Comparison of ENCODE assay signal across 1 cellular context in the genomic region with DNA sequence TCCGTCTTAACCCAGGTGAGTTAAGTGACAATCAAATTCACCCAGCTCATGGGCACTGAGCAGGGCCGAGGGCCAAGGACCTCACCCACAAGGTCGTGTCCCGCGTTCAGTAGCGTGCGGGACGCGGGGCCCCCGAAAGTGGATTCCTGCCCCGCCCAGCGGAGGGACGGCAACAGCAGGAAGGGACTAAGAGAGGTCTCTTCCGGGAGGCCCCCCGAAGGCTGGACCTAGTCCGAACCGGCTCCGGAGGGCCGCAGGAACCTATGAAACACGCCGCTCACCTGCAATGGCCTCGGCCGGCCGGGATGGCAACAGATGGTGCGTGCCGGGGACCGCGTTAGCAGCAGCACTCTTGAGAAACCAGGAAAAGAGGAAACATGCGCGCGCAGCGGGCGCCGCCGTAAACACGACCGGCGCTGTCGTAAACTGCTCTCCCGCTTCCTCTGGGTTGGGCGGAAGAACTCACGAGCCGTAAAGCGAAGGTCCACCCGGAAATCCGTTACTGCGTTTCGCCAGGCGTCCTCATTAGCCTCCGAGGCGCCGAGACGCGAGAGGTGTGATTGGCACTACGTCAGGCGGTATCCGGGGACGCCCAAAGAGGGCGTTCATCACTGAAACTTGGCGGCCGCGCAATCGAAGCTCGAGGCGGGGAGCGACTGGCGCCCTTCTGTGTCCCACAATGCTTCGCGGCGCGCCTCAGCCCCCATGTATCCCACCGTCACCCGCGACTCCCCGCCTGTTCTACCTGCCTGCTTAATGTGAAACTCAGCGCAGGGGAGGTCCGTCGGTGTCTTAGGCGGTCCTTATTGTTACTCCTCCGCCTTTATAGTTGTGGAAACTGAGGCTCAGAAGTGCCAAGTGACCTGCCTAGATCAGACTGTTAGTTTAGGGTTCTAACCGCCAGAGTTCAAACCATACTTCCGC.
TF ChIP-seq lines count a peak whose summit lies in the region.

A gene with protein sequence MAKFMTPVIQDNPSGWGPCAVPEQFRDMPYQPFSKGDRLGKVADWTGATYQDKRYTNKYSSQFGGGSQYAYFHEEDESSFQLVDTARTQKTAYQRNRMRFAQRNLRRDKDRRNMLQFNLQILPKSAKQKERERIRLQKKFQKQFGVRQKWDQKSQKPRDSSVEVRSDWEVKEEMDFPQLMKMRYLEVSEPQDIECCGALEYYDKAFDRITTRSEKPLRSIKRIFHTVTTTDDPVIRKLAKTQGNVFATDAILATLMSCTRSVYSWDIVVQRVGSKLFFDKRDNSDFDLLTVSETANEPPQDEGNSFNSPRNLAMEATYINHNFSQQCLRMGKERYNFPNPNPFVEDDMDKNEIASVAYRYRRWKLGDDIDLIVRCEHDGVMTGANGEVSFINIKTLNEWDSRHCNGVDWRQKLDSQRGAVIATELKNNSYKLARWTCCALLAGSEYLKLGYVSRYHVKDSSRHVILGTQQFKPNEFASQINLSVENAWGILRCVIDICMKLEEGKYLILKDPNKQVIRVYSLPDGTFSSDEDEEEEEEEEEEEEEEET (minus strand): TSS at position 372 of the 924 bp plus-strand sequence. CDS start 3,045 bp downstream, outside the sequence.

TF ChIP-seq in HepG2, 621 proteins besides CTCF, POLR2A, EP300 and RAD21 (continued from another document and continues in another):
- TF ChIP-seq, protein P1, sequence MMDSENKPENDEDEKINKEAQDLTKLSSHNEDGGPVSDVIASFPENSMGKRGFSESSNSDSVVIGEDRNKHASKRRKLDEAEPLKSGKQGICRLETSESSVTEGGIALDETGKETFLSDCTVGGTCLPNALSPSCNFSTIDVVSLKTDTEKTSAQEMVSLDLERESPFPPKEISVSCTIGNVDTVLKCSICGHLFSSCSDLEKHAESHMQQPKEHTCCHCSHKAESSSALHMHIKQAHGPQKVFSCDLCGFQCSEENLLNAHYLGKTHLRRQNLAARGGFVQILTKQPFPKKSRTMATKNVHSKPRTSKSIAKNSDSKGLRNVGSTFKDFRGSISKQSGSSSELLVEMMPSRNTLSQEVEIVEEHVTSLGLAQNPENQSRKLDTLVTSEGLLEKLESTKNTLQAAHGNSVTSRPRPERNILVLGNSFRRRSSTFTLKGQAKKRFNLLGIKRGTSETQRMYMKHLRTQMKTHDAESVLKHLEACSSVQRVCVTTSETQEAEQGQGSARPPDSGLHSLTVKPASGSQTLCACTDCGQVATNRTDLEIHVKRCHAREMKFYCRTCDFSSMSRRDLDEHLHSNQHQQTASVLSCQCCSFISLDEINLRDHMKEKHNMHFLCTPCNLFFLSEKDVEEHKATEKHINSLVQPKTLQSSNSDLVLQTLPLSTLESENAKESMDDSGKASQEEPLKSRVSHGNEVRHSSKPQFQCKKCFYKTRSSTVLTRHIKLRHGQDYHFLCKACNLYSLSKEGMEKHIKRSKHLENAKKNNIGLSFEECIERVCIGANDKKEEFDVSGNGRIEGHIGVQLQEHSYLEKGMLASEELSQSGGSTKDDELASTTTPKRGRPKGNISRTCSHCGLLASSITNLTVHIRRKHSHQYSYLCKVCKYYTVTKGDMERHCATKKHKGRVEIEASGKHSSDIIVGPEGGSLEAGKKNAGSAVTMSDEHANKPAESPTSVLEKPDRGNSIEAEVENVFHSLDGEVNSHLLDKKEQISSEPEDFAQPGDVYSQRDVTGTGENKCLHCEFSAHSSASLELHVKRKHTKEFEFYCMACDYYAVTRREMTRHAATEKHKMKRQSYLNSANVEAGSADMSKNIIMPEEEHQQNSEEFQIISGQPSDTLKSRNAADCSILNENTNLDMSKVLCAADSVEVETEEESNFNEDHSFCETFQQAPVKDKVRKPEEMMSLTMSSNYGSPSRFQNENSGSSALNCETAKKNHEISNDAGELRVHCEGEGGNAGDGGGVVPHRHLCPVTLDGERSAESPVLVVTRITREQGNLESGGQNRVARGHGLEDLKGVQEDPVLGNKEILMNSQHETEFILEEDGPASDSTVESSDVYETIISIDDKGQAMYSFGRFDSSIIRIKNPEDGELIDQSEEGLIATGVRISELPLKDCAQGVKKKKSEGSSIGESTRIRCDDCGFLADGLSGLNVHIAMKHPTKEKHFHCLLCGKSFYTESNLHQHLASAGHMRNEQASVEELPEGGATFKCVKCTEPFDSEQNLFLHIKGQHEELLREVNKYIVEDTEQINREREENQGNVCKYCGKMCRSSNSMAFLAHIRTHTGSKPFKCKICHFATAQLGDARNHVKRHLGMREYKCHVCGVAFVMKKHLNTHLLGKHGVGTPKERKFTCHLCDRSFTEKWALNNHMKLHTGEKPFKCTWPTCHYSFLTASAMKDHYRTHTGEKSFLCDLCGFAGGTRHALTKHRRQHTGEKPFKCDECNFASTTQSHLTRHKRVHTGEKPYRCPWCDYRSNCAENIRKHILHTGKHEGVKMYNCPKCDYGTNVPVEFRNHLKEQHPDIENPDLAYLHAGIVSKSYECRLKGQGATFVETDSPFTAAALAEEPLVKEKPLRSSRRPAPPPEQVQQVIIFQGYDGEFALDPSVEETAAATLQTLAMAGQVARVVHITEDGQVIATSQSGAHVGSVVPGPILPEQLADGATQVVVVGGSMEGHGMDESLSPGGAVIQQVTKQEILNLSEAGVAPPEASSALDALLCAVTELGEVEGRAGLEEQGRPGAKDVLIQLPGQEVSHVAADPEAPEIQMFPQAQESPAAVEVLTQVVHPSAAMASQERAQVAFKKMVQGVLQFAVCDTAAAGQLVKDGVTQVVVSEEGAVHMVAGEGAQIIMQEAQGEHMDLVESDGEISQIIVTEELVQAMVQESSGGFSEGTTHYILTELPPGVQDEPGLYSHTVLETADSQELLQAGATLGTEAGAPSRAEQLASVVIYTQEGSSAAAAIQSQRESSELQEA (CRISPR knock-in tag; IDR thresholded peaks at IDR 0.05; ENCODE audit: not compliant biosample characterization): no peak
- TF ChIP-seq, protein P2, sequence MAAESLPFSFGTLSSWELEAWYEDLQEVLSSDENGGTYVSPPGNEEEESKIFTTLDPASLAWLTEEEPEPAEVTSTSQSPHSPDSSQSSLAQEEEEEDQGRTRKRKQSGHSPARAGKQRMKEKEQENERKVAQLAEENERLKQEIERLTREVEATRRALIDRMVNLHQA (CRISPR knock-in tag; IDR thresholded peaks at IDR 0.05): no peak
- no peak for TF ChIP-seq KAT2B (IDR thresholded peaks at IDR 0.05; ENCODE audit: borderline replicate concordance, low read depth, low read length)
- no peak for TF ChIP-seq RBAK (CRISPR knock-in tag; IDR thresholded peaks at IDR 0.05)
- peak; percentile 90 for TF ChIP-seq ZNF605 (CRISPR knock-in tag; IDR thresholded peaks at IDR 0.05)
- TF ChIP-seq ZNF720 (CRISPR knock-in tag; IDR thresholded peaks at IDR 0.05): 0 out of 2 replicates have a peak, but pooled peaks have one; percentile 50
- TF ChIP-seq CENPX (CRISPR knock-in tag; IDR thresholded peaks at IDR 0.05): no peak
- TF ChIP-seq KLF16 (CRISPR knock-in tag; IDR thresholded peaks at IDR 0.05): peak in 1 of 2 experiments; percentile 93; a peak in 2 of 4 replicates
- TF ChIP-seq SCMH1 (CRISPR knock-in tag; IDR thresholded peaks at IDR 0.05; ENCODE audit: borderline replicate concordance): no peak
- no peak; the same call in 1 of the 2 replicates for TF ChIP-seq REL (CRISPR knock-in tag; conservative IDR thresholded peaks at IDR 0.05)
- TF ChIP-seq STAG1 (CRISPR knock-in tag; IDR thresholded peaks at IDR 0.05): no peak
- TF ChIP-seq, protein P3, sequence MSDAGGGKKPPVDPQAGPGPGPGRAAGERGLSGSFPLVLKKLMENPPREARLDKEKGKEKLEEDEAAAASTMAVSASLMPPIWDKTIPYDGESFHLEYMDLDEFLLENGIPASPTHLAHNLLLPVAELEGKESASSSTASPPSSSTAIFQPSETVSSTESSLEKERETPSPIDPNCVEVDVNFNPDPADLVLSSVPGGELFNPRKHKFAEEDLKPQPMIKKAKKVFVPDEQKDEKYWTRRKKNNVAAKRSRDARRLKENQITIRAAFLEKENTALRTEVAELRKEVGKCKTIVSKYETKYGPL (CRISPR knock-in tag; IDR thresholded peaks at IDR 0.05): no peak
- TF ChIP-seq ZNF782 (CRISPR knock-in tag; IDR thresholded peaks at IDR 0.05; ENCODE audit: borderline replicate concordance): 0 out of 2 replicates have a peak, but pooled peaks have one; percentile 37
- peak; percentile 89 for TF ChIP-seq DR1 (CRISPR knock-in tag; IDR thresholded peaks at IDR 0.05)
- no peak; the same call in 1 of the 2 replicates for TF ChIP-seq MAZ (IDR thresholded peaks at IDR 0.05; ENCODE audit: borderline replicate concordance, low read depth, low read length)
- TF ChIP-seq MAZ (CRISPR knock-in tag; IDR thresholded peaks at IDR 0.05; ENCODE audit: low read depth): peak; percentile 73
- TF ChIP-seq IRX3 (CRISPR knock-in tag; IDR thresholded peaks at IDR 0.05; ENCODE audit: borderline replicate concordance, low read depth): no peak
- TF ChIP-seq TMF1 (CRISPR knock-in tag; IDR thresholded peaks at IDR 0.05; ENCODE audit: low read depth): no peak
- no peak for TF ChIP-seq RELA (CRISPR knock-in tag; IDR thresholded peaks at IDR 0.05)
- peak; percentile 38 for TF ChIP-seq ZNF724P (CRISPR knock-in tag; IDR thresholded peaks at IDR 0.05; ENCODE audit: borderline replicate concordance)
- no peak for TF ChIP-seq ZNF644 (CRISPR knock-in tag; IDR thresholded peaks at IDR 0.05; ENCODE audit: low read depth)
- 0 out of 2 replicates have a peak, but pooled peaks have one; percentile 50 for TF ChIP-seq ZNF558 (CRISPR knock-in tag; IDR thresholded peaks at IDR 0.05; ENCODE audit: borderline replicate concordance)
- TF ChIP-seq, protein P4, sequence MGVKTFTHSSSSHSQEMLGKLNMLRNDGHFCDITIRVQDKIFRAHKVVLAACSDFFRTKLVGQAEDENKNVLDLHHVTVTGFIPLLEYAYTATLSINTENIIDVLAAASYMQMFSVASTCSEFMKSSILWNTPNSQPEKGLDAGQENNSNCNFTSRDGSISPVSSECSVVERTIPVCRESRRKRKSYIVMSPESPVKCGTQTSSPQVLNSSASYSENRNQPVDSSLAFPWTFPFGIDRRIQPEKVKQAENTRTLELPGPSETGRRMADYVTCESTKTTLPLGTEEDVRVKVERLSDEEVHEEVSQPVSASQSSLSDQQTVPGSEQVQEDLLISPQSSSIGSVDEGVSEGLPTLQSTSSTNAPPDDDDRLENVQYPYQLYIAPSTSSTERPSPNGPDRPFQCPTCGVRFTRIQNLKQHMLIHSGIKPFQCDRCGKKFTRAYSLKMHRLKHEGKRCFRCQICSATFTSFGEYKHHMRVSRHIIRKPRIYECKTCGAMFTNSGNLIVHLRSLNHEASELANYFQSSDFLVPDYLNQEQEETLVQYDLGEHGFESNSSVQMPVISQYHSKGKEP (CRISPR knock-in tag; IDR thresholded peaks at IDR 0.05): no peak
- peak; percentile 87 for TF ChIP-seq ASH2L (IDR thresholded peaks at IDR 0.05; ENCODE audit: insufficient read length, low read depth, low read length)
- peak; percentile 66; the same call in 1 of the 2 replicates for TF ChIP-seq ZSCAN12 (CRISPR knock-in tag; IDR thresholded peaks at IDR 0.05)
- TF ChIP-seq HMGA1 (CRISPR knock-in tag; conservative IDR thresholded peaks at IDR 0.05): no peak
- peak; percentile 99 for TF ChIP-seq PHF20 (CRISPR knock-in tag; IDR thresholded peaks at IDR 0.05)
- TF ChIP-seq ZNF790 (CRISPR knock-in tag; IDR thresholded peaks at IDR 0.05; ENCODE audit: borderline replicate concordance): 0 out of 2 replicates have a peak, but pooled peaks have one; percentile 66
- TF ChIP-seq KLF15 (CRISPR knock-in tag; IDR thresholded peaks at IDR 0.05; ENCODE audit: borderline replicate concordance): 0 out of 2 replicates have a peak, but pooled peaks have one; percentile 46
- TF ChIP-seq, protein P5, sequence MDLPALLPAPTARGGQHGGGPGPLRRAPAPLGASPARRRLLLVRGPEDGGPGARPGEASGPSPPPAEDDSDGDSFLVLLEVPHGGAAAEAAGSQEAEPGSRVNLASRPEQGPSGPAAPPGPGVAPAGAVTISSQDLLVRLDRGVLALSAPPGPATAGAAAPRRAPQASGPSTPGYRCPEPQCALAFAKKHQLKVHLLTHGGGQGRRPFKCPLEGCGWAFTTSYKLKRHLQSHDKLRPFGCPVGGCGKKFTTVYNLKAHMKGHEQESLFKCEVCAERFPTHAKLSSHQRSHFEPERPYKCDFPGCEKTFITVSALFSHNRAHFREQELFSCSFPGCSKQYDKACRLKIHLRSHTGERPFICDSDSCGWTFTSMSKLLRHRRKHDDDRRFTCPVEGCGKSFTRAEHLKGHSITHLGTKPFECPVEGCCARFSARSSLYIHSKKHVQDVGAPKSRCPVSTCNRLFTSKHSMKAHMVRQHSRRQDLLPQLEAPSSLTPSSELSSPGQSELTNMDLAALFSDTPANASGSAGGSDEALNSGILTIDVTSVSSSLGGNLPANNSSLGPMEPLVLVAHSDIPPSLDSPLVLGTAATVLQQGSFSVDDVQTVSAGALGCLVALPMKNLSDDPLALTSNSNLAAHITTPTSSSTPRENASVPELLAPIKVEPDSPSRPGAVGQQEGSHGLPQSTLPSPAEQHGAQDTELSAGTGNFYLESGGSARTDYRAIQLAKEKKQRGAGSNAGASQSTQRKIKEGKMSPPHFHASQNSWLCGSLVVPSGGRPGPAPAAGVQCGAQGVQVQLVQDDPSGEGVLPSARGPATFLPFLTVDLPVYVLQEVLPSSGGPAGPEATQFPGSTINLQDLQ (CRISPR knock-in tag; IDR thresholded peaks at IDR 0.05): peak; percentile 87; the same call in 1 of the 2 replicates
- TF ChIP-seq PTBP1 (IDR thresholded peaks at IDR 0.05; ENCODE audit: low read depth, low read length, poor library complexity, severe bottlenecking): peak; percentile 33
- TF ChIP-seq, protein P6, sequence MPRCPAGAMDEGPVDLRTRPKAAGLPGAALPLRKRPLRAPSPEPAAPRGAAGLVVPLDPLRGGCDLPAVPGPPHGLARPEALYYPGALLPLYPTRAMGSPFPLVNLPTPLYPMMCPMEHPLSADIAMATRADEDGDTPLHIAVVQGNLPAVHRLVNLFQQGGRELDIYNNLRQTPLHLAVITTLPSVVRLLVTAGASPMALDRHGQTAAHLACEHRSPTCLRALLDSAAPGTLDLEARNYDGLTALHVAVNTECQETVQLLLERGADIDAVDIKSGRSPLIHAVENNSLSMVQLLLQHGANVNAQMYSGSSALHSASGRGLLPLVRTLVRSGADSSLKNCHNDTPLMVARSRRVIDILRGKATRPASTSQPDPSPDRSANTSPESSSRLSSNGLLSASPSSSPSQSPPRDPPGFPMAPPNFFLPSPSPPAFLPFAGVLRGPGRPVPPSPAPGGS (CRISPR knock-in tag; IDR thresholded peaks at IDR 0.05): peak; percentile 72
- no peak for TF ChIP-seq ZFP62 (CRISPR knock-in tag; IDR thresholded peaks at IDR 0.05)
- no peak for TF ChIP-seq MED13 (CRISPR knock-in tag; IDR thresholded peaks at IDR 0.05)
- peak; percentile 83; the same call in 1 of the 2 replicates for TF ChIP-seq ZBTB42 (CRISPR knock-in tag; IDR thresholded peaks at IDR 0.05)
- peak; percentile 87; the same call in 1 of the 2 replicates for TF ChIP-seq ZMAT3 (CRISPR knock-in tag; conservative IDR thresholded peaks at IDR 0.05)
- peak; percentile 78; the same call in 1 of the 2 replicates for TF ChIP-seq GFI1 (CRISPR knock-in tag; IDR thresholded peaks at IDR 0.05; ENCODE audit: borderline replicate concordance)
- no peak for TF ChIP-seq SP1 (IDR thresholded peaks at IDR 0.05)
- TF ChIP-seq SP1 (CRISPR knock-in tag; IDR thresholded peaks at IDR 0.05): peak; percentile 45; the same call in 1 of the 2 replicates
